Comparison of ENCODE assay signal across 22 cellular contexts in genomic region chr22:23579870-23580585, GRCh38. TPM values are rescaled to one million over a fixed set of nuclear protein-coding genes. Genes with fewer than 3 reads are reported as not detected.
"Had no signal": no experiment of that assay in that cellular context is flagged by ENCODE, and none has a peak within 500 bp of the region (broad histone marks: within the 10 kb centered on the region; RNA-seq: fewer than 3 reads in every experiment).

IGLL1 (minus strand) TSS chr22:23580290; CDS start chr22:23580190, 100 bp downstream.

- H3K4me3 Mint-ChIP-seq: activated T-cell treated with anti-CD3 and anti-CD28 coated beads, Interleukin-2, amount 50 U/mL, for 4 hours; nephron; stimulated activated memory B cell treated with anti-CD40 and anti-IgM and Interleukin-4, amounts not matched to agents 10 μg/mL and 1 μg/mL and 100 μg/mL, for 72 hours; type B pancreatic cell had no signal

- H3K27ac Mint-ChIP-seq: nephron; stimulated activated memory B cell treated with anti-CD40 and anti-IgM and Interleukin-4, amounts not matched to agents 10 μg/mL and 1 μg/mL and 100 μg/mL, for 72 hours; type B pancreatic cell had no signal

- DNase-seq: activated CD4-positive, alpha-beta T cell treated with anti-CD3 and anti-CD28 coated beads for 48 hours; activated naive CD4-positive, alpha-beta T cell; activated T-cell treated with anti-CD3 and anti-CD28 coated beads, Interleukin-2, amount 50 U/mL, for 4 hours; body of pancreas; central memory CD4-positive, alpha-beta T cell; effector CD4-positive, alpha-beta T cell; gastrocnemius medialis; left ventricle myocardium superior; mesenchymal stem cell; spleen; stimulated activated CD4-positive, alpha-beta T cell treated with anti-CD3 and anti-CD28 coated beads, Interleukin-1b, Interleukin-23, amount 100 ng/mL, for 48 hours; SW 1271; WERI-Rb-1 had no signal

- H3K4me1 Mint-ChIP-seq: nephron had no signal

- H3K9me3 Mint-ChIP-seq: activated T-cell treated with anti-CD3 and anti-CD28 coated beads, Interleukin-2, amount 50 U/mL, for 4 hours; nephron; stimulated activated memory B cell treated with anti-CD40 and anti-IgM and Interleukin-4, amounts not matched to agents 10 μg/mL and 1 μg/mL and 100 μg/mL, for 72 hours; type B pancreatic cell had no signal

- ATAC-seq: activated T-cell treated with anti-CD3 and anti-CD28 coated beads, Interleukin-2, amount 50 U/mL, for 4 hours; body of pancreas; gastrocnemius medialis; left ventricle myocardium superior; sciatic nerve; stimulated activated memory B cell treated with anti-CD40 and anti-IgM and Interleukin-4, amounts not matched to agents 10 μg/mL and 1 μg/mL and 100 μg/mL, for 72 hours had no signal

RNA-seq across cellular contexts. Expression of gene IGLL1, which starts in this region (rescaled TPM):
- total RNA-seq: activated T-cell treated with anti-CD3 and anti-CD28 coated beads, Interleukin-2, amount 50 U/mL, for 4 hours; body of pancreas; endothelial cell of umbilical vein; fibroblast of lung; gastrocnemius medialis; kidney epithelial cell; left ventricle myocardium superior; osteocyte; pulmonary artery endothelial cell; sciatic nerve; spleen had no signal
